ENCODE assay signal across 14 cellular contexts in the genomic region with DNA sequence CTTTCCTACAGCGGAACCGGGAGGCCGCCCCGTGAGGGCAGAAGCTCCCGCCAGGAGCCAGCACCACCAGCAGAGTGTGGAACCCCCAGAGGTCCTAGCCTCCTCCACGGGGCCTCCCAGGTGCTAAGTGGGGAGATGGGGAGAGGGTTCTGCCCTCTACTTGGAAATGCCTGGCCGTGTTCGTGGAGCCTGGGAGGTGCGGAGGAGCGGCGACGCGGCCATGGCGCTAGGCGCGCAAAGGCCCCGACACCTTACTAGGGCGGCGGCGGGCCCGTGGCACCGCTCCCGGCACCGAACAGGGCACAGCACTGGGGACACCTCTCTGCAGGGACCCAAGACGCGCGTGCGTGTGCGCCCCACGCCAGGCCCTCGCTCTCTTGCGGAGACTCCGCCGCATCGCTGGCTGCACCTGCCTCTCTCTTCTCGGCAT. TPM values are rescaled to one million over a fixed set of nuclear protein-coding genes. Genes with fewer than 3 reads are reported as not detected.
A peak's percentile ranks its signal among the peaks of the same experiment; 100 is the strongest.
DNase-seq lines count a peak whose midpoint lies in the region; ATAC-seq and TF ChIP-seq lines count a peak whose summit lies in the region.
"Had no signal": no experiment of that assay in that cellular context is flagged by ENCODE, and none has a peak within 500 bp of the region (broad histone marks: within the 10 kb centered on the region; RNA-seq: fewer than 3 reads in every experiment).

No MANE protein-coding gene starts in this region.

- H3K4me2 ChIP-seq in smooth muscle cell, result peak overlapping the region; percentile 84

- no peaks in the 10 kb centered on the region for H3K9me3 Mint-ChIP-seq in activated CD4-positive, alpha-beta T cell treated with anti-CD3 and anti-CD28 coated beads, Interleukin-2, amount 10 ng/mL, durations not matched to agents 24 days and 14 days
- no peaks in the 10 kb centered on the region for H3K9me3 Mint-ChIP-seq in activated CD4-positive, alpha-beta T cell treated with anti-CD3 and anti-CD28 coated beads for 36 hours (ENCODE audit: low read depth)
- H3K9me3 Mint-ChIP-seq: central memory CD8-positive, alpha-beta T cell had no signal

- no peak overlapping the region for H3K27ac ChIP-seq in iPS-18a (ENCODE audit: low read length)
- no peak overlapping the region for H3K27ac ChIP-seq in smooth muscle cell (ENCODE audit: low read depth)
- H3K27ac ChIP-seq: sigmoid colon, thyroid gland had no signal

- H3K4me1 ChIP-seq in NT2/D1 (ENCODE audit: insufficient read depth, insufficient read length) (peaks cover 4% of the 10 kb centered on the region), iPS-18a (ENCODE audit: control insufficient read depth, low read depth, low read length) (peaks cover 23% of the 10 kb centered on the region), smooth muscle cell (ENCODE audit: low read depth) (no peaks in the 10 kb centered on the region)

- H4K20me1 ChIP-seq in smooth muscle cell (ENCODE audit: low read depth), result no peaks in the 10 kb centered on the region

- H2AFZ ChIP-seq in smooth muscle cell (ENCODE audit: low read depth), result no peak overlapping the region

- POLR2A ChIA-PET in activated CD4-positive, alpha-beta T cell treated with anti-CD3 and anti-CD28 coated beads for 36 hours (lab: Charles Lee), result no interaction called here

- no peaks in the 10 kb centered on the region for H3F3A ChIP-seq in smooth muscle cell (ENCODE audit: low read depth)

- H3K9me3 ChIP-seq in NT2/D1 (ENCODE audit: insufficient read depth, low read length), result no peaks in the 10 kb centered on the region
- no peaks in the 10 kb centered on the region for H3K9me3 ChIP-seq in iPS-18a (ENCODE audit: control insufficient read depth, low read depth, low read length)
- no peaks in the 10 kb centered on the region for H3K9me3 ChIP-seq in smooth muscle cell (replicated peaks; ENCODE audit: low read depth)
- H3K9me3 ChIP-seq: sigmoid colon, thyroid gland had no signal

- ATAC-seq in activated CD4-positive, alpha-beta T cell treated with anti-CD3 and anti-CD28 coated beads for 36 hours, result no peak

- no peaks in the 10 kb centered on the region for H3K36me3 Mint-ChIP-seq in activated CD4-positive, alpha-beta T cell treated with anti-CD3 and anti-CD28 coated beads, Interleukin-2, amount 10 ng/mL, durations not matched to agents 24 days and 14 days (ENCODE audit: low read depth)
- H3K36me3 Mint-ChIP-seq in activated CD4-positive, alpha-beta T cell treated with anti-CD3 and anti-CD28 coated beads for 36 hours (ENCODE audit: low read depth), result no peaks in the 10 kb centered on the region

- intact Hi-C loops in activated CD4-positive, alpha-beta T cell treated with anti-CD3 and anti-CD28 coated beads, Interleukin-2, amount 10 ng/mL, durations not matched to agents 24 days and 14 days (cut with micrococcal nuclease), result loop anchor here (10.0 kb wide), 2 partner anchors 913 to 1247 kb away; a partner anchor contains a TSS
- intact Hi-C loops in activated CD4-positive, alpha-beta T cell treated with anti-CD3 and anti-CD28 coated beads for 36 hours (cut with DNase I, micrococcal nuclease), result loop anchor here in 1 of 2 experiments (5.0 kb wide), 1 partner anchor 915 kb away; no protein-coding TSS in a partner anchor

- H3K79me2 ChIP-seq in smooth muscle cell (ENCODE audit: low read depth), result no peaks in the 10 kb centered on the region

- H3K4me3 Mint-ChIP-seq in activated CD4-positive, alpha-beta T cell treated with anti-CD3 and anti-CD28 coated beads, Interleukin-2, amount 10 ng/mL, durations not matched to agents 24 days and 14 days, result peak overlapping the region; percentile 75
- H3K4me3 Mint-ChIP-seq in activated CD4-positive, alpha-beta T cell treated with anti-CD3 and anti-CD28 coated beads for 36 hours, result no peak overlapping the region
- H3K4me3 Mint-ChIP-seq: central memory CD8-positive, alpha-beta T cell had no signal

- H3K36me3 ChIP-seq in NT2/D1 (ENCODE audit: insufficient read depth, insufficient read length, low read length) (no peaks in the 10 kb centered on the region), iPS-18a (ENCODE audit: control insufficient read depth, low read depth, low read length) (no peaks in the 10 kb centered on the region), smooth muscle cell (ENCODE audit: low read depth) (no peaks in the 10 kb centered on the region)
- H3K36me3 ChIP-seq: sigmoid colon, thyroid gland had no signal

- no peak for DNase-seq in activated CD4-positive, alpha-beta T cell treated with anti-CD3 and anti-CD28 coated beads, Interleukin-2, amount 10 ng/mL, durations not matched to agents 24 days and 14 days
- DNase-seq in activated CD4-positive, alpha-beta T cell treated with anti-CD3 and anti-CD28 coated beads for 36 hours, result no peak
- DNase-seq in NT2/D1 (ENCODE audit: low read depth, low spot score) (no peak), smooth muscle cell (lab: John Stamatoyannopoulos, UW; ENCODE audit: unreplicated experiment) (no peak), SIG-M5 (lab: John Stamatoyannopoulos, UW) (no peak), HCEC 1CT (no peak), NCI-H2196 (lab: John Stamatoyannopoulos, UW; ENCODE audit: unreplicated experiment) (no peak)
- DNase-seq: 8988T, MV-4-11, sigmoid colon had no signal

- H3K27me3 ChIP-seq in NT2/D1 (ENCODE audit: insufficient read depth, insufficient read length), result peaks cover 74% of the 10 kb centered on the region
- peaks cover 60% of the 10 kb centered on the region for H3K27me3 ChIP-seq in iPS-18a (ENCODE audit: control insufficient read depth, insufficient read depth, low read length)
- H3K27me3 ChIP-seq in smooth muscle cell (ENCODE audit: low read depth), result peaks cover 89% of the 10 kb centered on the region

- H3K4me3 ChIP-seq in NT2/D1 (ENCODE audit: insufficient read length, low read depth), result peak overlapping the region; percentile 57
- peak overlapping the region; percentile 73 for H3K4me3 ChIP-seq in iPS-18a (ENCODE audit: low read length)
- peak overlapping the region; percentile 54 for H3K4me3 ChIP-seq in smooth muscle cell
- H3K4me3 ChIP-seq: thyroid gland had no signal

- CTCF ChIA-PET in activated CD4-positive, alpha-beta T cell treated with anti-CD3 and anti-CD28 coated beads for 36 hours (lab: Charles Lee), result interaction anchor here (0.6 to 2.7 kb wide), 3 partner anchors 9 to 598 kb away, joined by 3 to 10 read pairs (median 4); no protein-coding TSS in a partner anchor

- no peak for TF ChIP-seq CTCF in smooth muscle cell (IDR thresholded peaks at IDR 0.05; ENCODE audit: borderline replicate concordance, insufficient read depth, poor library complexity, severe bottlenecking)

- H3K27me3 Mint-ChIP-seq in activated CD4-positive, alpha-beta T cell treated with anti-CD3 and anti-CD28 coated beads, Interleukin-2, amount 10 ng/mL, durations not matched to agents 24 days and 14 days, result peaks cover 64% of the 10 kb centered on the region
- H3K27me3 Mint-ChIP-seq in activated CD4-positive, alpha-beta T cell treated with anti-CD3 and anti-CD28 coated beads for 36 hours, result peaks cover 55% of the 10 kb centered on the region

- peaks cover 7% of the 10 kb centered on the region for H3K4me1 Mint-ChIP-seq in activated CD4-positive, alpha-beta T cell treated with anti-CD3 and anti-CD28 coated beads, Interleukin-2, amount 10 ng/mL, durations not matched to agents 24 days and 14 days
- peaks cover 8% of the 10 kb centered on the region for H3K4me1 Mint-ChIP-seq in activated CD4-positive, alpha-beta T cell treated with anti-CD3 and anti-CD28 coated beads for 36 hours

- no peak overlapping the region for H3K27ac Mint-ChIP-seq in activated CD4-positive, alpha-beta T cell treated with anti-CD3 and anti-CD28 coated beads, Interleukin-2, amount 10 ng/mL, durations not matched to agents 24 days and 14 days
- H3K27ac Mint-ChIP-seq in activated CD4-positive, alpha-beta T cell treated with anti-CD3 and anti-CD28 coated beads for 36 hours, result no peak overlapping the region

- WGBS in smooth muscle cell (ENCODE audit: low lambda C conversion rate), result 12% methylated on average over 33 of the region's 36 CpGs

- H3K9ac ChIP-seq in NT2/D1 (ENCODE audit: insufficient read length, low read depth), result peak overlapping the region; percentile 76
- H3K9ac ChIP-seq in iPS-18a (ENCODE audit: low read length), result no peak overlapping the region
- H3K9ac ChIP-seq in smooth muscle cell (ENCODE audit: low read depth), result no peak overlapping the region

RNA-seq across cellular contexts. Expression of a gene that starts 1.3 kb away (rescaled TPM):
- total RNA-seq in activated CD4-positive, alpha-beta T cell treated with anti-CD3 and anti-CD28 coated beads, Interleukin-2, amount 10 ng/mL, durations not matched to agents 24 days and 14 days, result not detected in 2 replicates
- total RNA-seq in activated CD4-positive, alpha-beta T cell treated with anti-CD3 and anti-CD28 coated beads for 36 hours, result not detected
- total RNA-seq in smooth muscle cell, result under 0.01 TPM in 1 of 2 replicates, not detected in the other
- not detected in 2 replicates for polyA plus RNA-seq in smooth muscle cell
- polyA plus RNA-seq: keratinocyte had no signal
